In the genomic region with DNA sequence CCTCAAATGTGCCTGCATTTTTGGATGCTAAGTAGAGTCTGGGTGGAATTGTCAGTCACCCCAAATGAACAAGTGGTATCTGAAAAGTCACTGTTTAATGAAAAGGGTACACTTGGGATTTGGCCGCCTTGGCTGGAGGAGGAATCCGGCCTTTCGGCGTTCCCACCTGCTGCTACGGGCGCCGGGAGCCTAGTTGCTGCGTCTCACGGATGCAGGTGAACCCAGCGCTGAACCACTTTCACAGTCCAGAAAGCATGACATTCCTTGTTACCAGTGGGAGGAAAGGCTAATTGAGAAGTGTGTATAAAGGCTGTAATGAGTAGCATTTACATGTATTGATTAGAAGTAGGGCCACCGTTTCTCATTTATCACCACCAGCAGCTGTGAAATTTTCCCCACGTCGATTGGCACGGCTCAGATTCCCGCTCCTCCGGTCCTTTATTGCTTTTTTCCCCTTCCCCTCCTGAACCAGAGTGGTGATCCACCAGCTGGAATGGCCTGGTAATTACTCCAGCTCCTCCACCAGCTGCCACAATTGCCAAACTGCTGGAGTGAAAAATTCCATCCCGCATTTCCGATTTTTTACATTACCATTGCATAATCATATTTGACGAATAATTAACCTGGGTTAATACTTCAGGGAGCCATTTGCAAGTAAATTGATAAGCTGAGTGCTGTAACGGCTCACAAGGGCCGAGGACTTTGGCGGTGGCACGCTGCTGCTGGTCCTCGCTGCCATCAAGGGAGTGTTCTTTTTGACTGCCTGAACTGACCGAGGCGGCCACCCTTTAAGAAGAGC, we compare ENCODE assay signal across 11 cellular contexts.
A peak's percentile ranks its signal among the peaks of the same experiment; 100 is the strongest.
DNase-seq lines count a peak whose midpoint lies in the region; ATAC-seq and TF ChIP-seq lines count a peak whose summit lies in the region.
"Had no signal": no experiment of that assay in that cellular context is flagged by ENCODE, and none has a peak within 500 bp of the region (broad histone marks: within the 10 kb centered on the region; RNA-seq: fewer than 3 reads in every experiment).

No MANE protein-coding gene starts in this region.

- H3K4me3 ChIP-seq in testis (peak overlapping the region in 1 of 2 donors; percentile 20), stomach (peak overlapping the region in 2 of 4 donors; percentile 4 to 11)

- peak overlapping the region; percentile 36 for H3K4me3 Mint-ChIP-seq in activated T-cell treated with anti-CD3 and anti-CD28 coated beads, Interleukin-2, amount 50 U/mL, for 4 hours
- peak overlapping the region; percentile 56 to 81 (median 70) for H3K4me3 Mint-ChIP-seq in immature natural killer cell
- H3K4me3 Mint-ChIP-seq: stimulated activated naive CD8-positive, alpha-beta T cell treated with anti-CD3 and anti-CD28 coated beads, Interleukin-15, Interleukin-2, amounts not matched to agents 100 ng/mL and 50 ng/mL, for 24 hours had no signal

- no peaks in the 10 kb centered on the region for H3K36me3 Mint-ChIP-seq in activated T-cell treated with anti-CD3 and anti-CD28 coated beads, Interleukin-2, amount 50 U/mL, for 4 hours (ENCODE audit: insufficient read depth)
- no peaks in the 10 kb centered on the region for H3K36me3 Mint-ChIP-seq in immature natural killer cell

- 29 to 38% methylated on average over 26 of the region's 26 CpGs for WGBS in testis, 2 donors
- 32 to 74% (median 59%) methylated on average over 26 of the region's 26 CpGs for WGBS in stomach, 5 donors

- no peak for ATAC-seq in activated T-cell treated with anti-CD3 and anti-CD28 coated beads, Interleukin-2, amount 50 U/mL, for 4 hours
- no peak for ATAC-seq in HG02610 (IDR thresholded peaks at IDR 0.05; ENCODE audit: unreplicated experiment)

- H3K4me1 Mint-ChIP-seq in activated T-cell treated with anti-CD3 and anti-CD28 coated beads, Interleukin-2, amount 50 U/mL, for 4 hours (ENCODE audit: low read depth), result no peaks in the 10 kb centered on the region
- peaks cover 0 to 9% of the 10 kb centered on the region in 2 donors for H3K4me1 Mint-ChIP-seq in immature natural killer cell

- no peak for TF ChIP-seq POLR2A in testis (IDR thresholded peaks at IDR 0.05)
- TF ChIP-seq POLR2A in stomach (IDR thresholded peaks at IDR 0.05), result no peak

- TF ChIP-seq CTCF in testis (IDR thresholded peaks at IDR 0.05) (no peak), stomach (IDR thresholded peaks at IDR 0.05) (no peak)

- H3K27me3 Mint-ChIP-seq in activated T-cell treated with anti-CD3 and anti-CD28 coated beads, Interleukin-2, amount 50 U/mL, for 4 hours (ENCODE audit: low read depth), result peaks cover 4% of the 10 kb centered on the region
- H3K27me3 Mint-ChIP-seq in immature natural killer cell (ENCODE audit: low read depth in 3 of 3), result peaks cover 2 to 10% (median 3%) of the 10 kb centered on the region in 3 donors

- intact Hi-C loops in testis (cut with DNase I; ENCODE audit: low total_unique reads), result no loop called here
- intact Hi-C loops in stomach (cut with DNase I; ENCODE audit: low total_unique reads), result no loop called here

- H3K27me3 ChIP-seq in testis, result no peaks in the 10 kb centered on the region
- no peaks in the 10 kb centered on the region for H3K27me3 ChIP-seq in stomach

- H3K9me3 ChIP-seq in testis (no peaks in the 10 kb centered on the region), stomach (no peaks in the 10 kb centered on the region)

- no peak for DNase-seq in activated T-cell treated with anti-CD3 and anti-CD28 coated beads, Interleukin-2, amount 50 U/mL, for 4 hours
- no peak for DNase-seq in activated T-cell treated with anti-CD3 and anti-CD28 coated beads, Interleukin-2, amount 50 U/mL, for 48 hours
- DNase-seq in NCI-H526 (lab: John Stamatoyannopoulos, UW), result peak; percentile 27 to 81
- no peak for DNase-seq in immature natural killer cell
- DNase-seq in testis, result peak; percentile 22
- no peak for DNase-seq in NCI-H226
- no peak for DNase-seq in stomach
- DNase-seq: C1 segment of cervical spinal cord, NCI-H510A treated with DMSO at 0.1 percent for 48 hours had no signal

- TF ChIP-seq EP300 in stomach (IDR thresholded peaks at IDR 0.05), result no peak

- H3K36me3 ChIP-seq in testis (ENCODE audit: low read depth, missing control alignments), result no peaks in the 10 kb centered on the region
- no peaks in the 10 kb centered on the region for H3K36me3 ChIP-seq in stomach

- no peak overlapping the region for H3K27ac Mint-ChIP-seq in immature natural killer cell
- H3K27ac Mint-ChIP-seq: stimulated activated naive CD8-positive, alpha-beta T cell treated with anti-CD3 and anti-CD28 coated beads, Interleukin-15, Interleukin-2, amounts not matched to agents 100 ng/mL and 50 ng/mL, for 24 hours had no signal

- H3K4me1 ChIP-seq in testis, result no peaks in the 10 kb centered on the region
- H3K4me1 ChIP-seq in stomach, result no peaks in the 10 kb centered on the region

- no peaks in the 10 kb centered on the region for H3K9me3 Mint-ChIP-seq in activated T-cell treated with anti-CD3 and anti-CD28 coated beads, Interleukin-2, amount 50 U/mL, for 4 hours
- H3K9me3 Mint-ChIP-seq in immature natural killer cell, result no peaks in the 10 kb centered on the region
- H3K9me3 Mint-ChIP-seq: stimulated activated naive CD8-positive, alpha-beta T cell treated with anti-CD3 and anti-CD28 coated beads, Interleukin-15, Interleukin-2, amounts not matched to agents 100 ng/mL and 50 ng/mL, for 24 hours had no signal

- H3K27ac ChIP-seq in testis (no peak overlapping the region), stomach (no peak overlapping the region)

Comparison
In these comparisons a context has a peak if more than half of its experiments do, and no peak if none do; other contexts are left out.
1. DNase-seq: peak in NCI-H526 (2 of 2) and testis (single experiment); none in activated T-cell treated with anti-CD3 and anti-CD28 coated beads, Interleukin-2, amount 50 U/mL, for 4 hours (single experiment), activated T-cell treated with anti-CD3 and anti-CD28 coated beads, Interleukin-2, amount 50 U/mL, for 48 hours (0 of 2), immature natural killer cell (0 of 3), NCI-H226 (single experiment) and stomach (single experiment).